13 cellular contexts compared by ENCODE assay signal in the genomic region with DNA sequence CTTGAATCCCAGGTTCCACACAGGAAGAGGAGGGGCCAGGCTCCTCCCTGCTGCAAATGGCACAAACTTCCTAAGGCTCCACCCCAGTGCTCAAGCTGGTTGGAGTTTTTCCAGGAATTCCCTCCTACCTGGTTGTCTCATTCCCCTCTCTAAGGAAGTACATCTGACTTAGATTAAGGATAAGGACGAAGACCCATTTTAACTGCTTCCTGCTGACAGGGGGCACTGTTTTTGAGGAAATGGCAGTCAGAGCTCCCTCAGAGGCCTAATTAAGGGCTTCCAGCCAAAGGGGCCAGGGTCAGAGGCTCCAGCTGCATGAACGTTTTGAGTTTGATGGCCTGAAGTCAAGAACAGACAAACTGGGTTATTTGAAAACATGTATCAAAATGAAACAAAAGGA.
A peak's percentile ranks its signal among the peaks of the same experiment; 100 is the strongest.
DNase-seq lines count a peak whose midpoint lies in the region; ATAC-seq and TF ChIP-seq lines count a peak whose summit lies in the region.
"Had no signal": no experiment of that assay in that cellular context is flagged by ENCODE, and none has a peak within 500 bp of the region (broad histone marks: within the 10 kb centered on the region; RNA-seq: fewer than 3 reads in every experiment).

No MANE protein-coding gene starts in this region.

- TF ChIP-seq CTCF in astrocyte of the spinal cord (IDR thresholded peaks at IDR 0.05; ENCODE audit: low read depth, low read length), result peak; percentile 13
- no peak for TF ChIP-seq CTCF in GM10248 (IDR thresholded peaks at IDR 0.05; ENCODE audit: control extremely low read depth, extremely low read depth, low read depth, missing control alignments)

- no peaks in the 10 kb centered on the region for H3K36me3 Mint-ChIP-seq in effector memory CD8-positive, alpha-beta T cell (ENCODE audit: insufficient read depth)
- H3K36me3 Mint-ChIP-seq: CD14-positive monocyte, immature natural killer cell had no signal

- no peaks in the 10 kb centered on the region for H3K27me3 Mint-ChIP-seq in effector memory CD8-positive, alpha-beta T cell
- H3K27me3 Mint-ChIP-seq: activated T-cell treated with anti-CD3 and anti-CD28 coated beads, Interleukin-2, amount 50 U/mL, for 24 hours had no signal

- H3K9me3 Mint-ChIP-seq in effector memory CD8-positive, alpha-beta T cell, result peaks cover 0 to 4% of the 10 kb centered on the region in 2 donors
- H3K9me3 Mint-ChIP-seq: activated T-cell treated with anti-CD3 and anti-CD28 coated beads, Interleukin-2, amount 50 U/mL, for 24 hours had no signal

- in situ Hi-C loops in Caki2 (cut with HindIII; ENCODE audit: low pct_unique_long_range_greater_than_20kb, low sequenced_read_pairs) (no loop called here), astrocyte of the spinal cord (cut with HindIII; ENCODE audit: low sequenced_read_pairs) (no loop called here)

- H3K4me1 Mint-ChIP-seq in effector memory CD8-positive, alpha-beta T cell (ENCODE audit: low read depth in 2 of 2), result no peaks in the 10 kb centered on the region
- H3K4me1 Mint-ChIP-seq: CD14-positive monocyte, immature natural killer cell had no signal

- ATAC-seq in GM21526 (IDR thresholded peaks at IDR 0.05; ENCODE audit: low FRiP score, unreplicated experiment) (no peak), HG03442 (IDR thresholded peaks at IDR 0.05; ENCODE audit: unreplicated experiment) (no peak)
- ATAC-seq in effector memory CD8-positive, alpha-beta T cell (replicated peaks), result no peak
- ATAC-seq: HepG2 had no signal

- peak; percentile 13 for DNase-seq in Caki2 (ENCODE audit: low read depth)
- peak; percentile 6 for DNase-seq in NCI-H524 treated with DMSO at 0.1 percent for 48 hours (lab: John Stamatoyannopoulos, UW)
- DNase-seq in astrocyte of the spinal cord (ENCODE audit: low read depth, low spot score), result no peak
- peak; percentile 60 for DNase-seq in islet precursor cell
- DNase-seq in effector memory CD8-positive, alpha-beta T cell, result no peak
- no peak for DNase-seq in GM10248 (ENCODE audit: extremely low spot score)
- DNase-seq: activated T-cell treated with anti-CD3 and anti-CD28 coated beads, Interleukin-2, amount 50 U/mL, for 24 hours; immature natural killer cell; NCI-H187 treated with DMSO at 0.1 percent for 48 hours had no signal

- no peak overlapping the region for H3K4me3 ChIP-seq in astrocyte of the spinal cord (ENCODE audit: low read depth, low read length)

- POLR2A ChIA-PET in GM10248 (lab: Yijun Ruan, JAX), result no interaction called here

- CTCF ChIA-PET in GM10248 (lab: Yijun Ruan, JAX), result interaction anchor here (1.2 to 2.8 kb wide), 9 partner anchors 9 to 1141 kb away, joined by 3 to 19 read pairs (median 4); a partner anchor contains a TSS

- H3K4me3 Mint-ChIP-seq in effector memory CD8-positive, alpha-beta T cell, result no peak overlapping the region
- H3K4me3 Mint-ChIP-seq: activated T-cell treated with anti-CD3 and anti-CD28 coated beads, Interleukin-2, amount 50 U/mL, for 24 hours; CD14-positive monocyte; immature natural killer cell had no signal

- H3K27ac Mint-ChIP-seq in effector memory CD8-positive, alpha-beta T cell, result no peak overlapping the region
- H3K27ac Mint-ChIP-seq: activated T-cell treated with anti-CD3 and anti-CD28 coated beads, Interleukin-2, amount 50 U/mL, for 24 hours; CD14-positive monocyte; immature natural killer cell had no signal

Comparison
In these comparisons a context has a peak if more than half of its experiments do, and no peak if none do; other contexts are left out.
1. DNase-seq: peak in Caki2 (single experiment), NCI-H524 treated with DMSO at 0.1 percent for 48 hours (single experiment) and islet precursor cell (single experiment); none in astrocyte of the spinal cord (single experiment), effector memory CD8-positive, alpha-beta T cell (0 of 3) and GM10248 (single experiment).